Comparison of ENCODE assay signal across 18 cellular contexts in genomic region chr22:37015587-37015878, GRCh38. TPM values are rescaled to one million over a fixed set of nuclear protein-coding genes. Genes with fewer than 3 reads are reported as not detected.
DNase-seq lines count a peak whose midpoint lies in the region; ATAC-seq, FAIRE-seq and TF ChIP-seq lines count a peak whose summit lies in the region.
"Had no signal": no experiment of that assay in that cellular context is flagged by ENCODE, and none has a peak within 500 bp of the region (broad histone marks: within the 10 kb centered on the region; RNA-seq: fewer than 3 reads in every experiment).

No MANE protein-coding gene starts in this region.

- H3K4me2 ChIP-seq in H9 (ENCODE audit: insufficient read depth, insufficient read length, low read length): no peak overlapping the region
- H3K4me2 ChIP-seq in PC-3 (ENCODE audit: low read length): no peak overlapping the region
- H3K4me2 ChIP-seq: SK-N-SH had no signal

- CTCF ChIA-PET in PC-3 (lab: Charles Lee): interaction anchor here (0.5 kb wide), 1 partner anchor 36 kb away, joined by 6 read pairs; no protein-coding TSS in a partner anchor

- no peak overlapping the region for H3K4me3 Mint-ChIP-seq in H9
- no peak overlapping the region for H3K4me3 Mint-ChIP-seq in stimulated activated memory B cell treated with anti-CD40 and anti-IgM and Interleukin-4, amounts not matched to agents 10 μg/mL and 1 μg/mL and 100 μg/mL, for 72 hours

- H3K9ac ChIP-seq in H9 (ENCODE audit: extremely low read depth, insufficient read length, low read length): no peak overlapping the region
- no peak overlapping the region for H3K9ac ChIP-seq in PC-3 (ENCODE audit: low read length)
- H3K9ac ChIP-seq: SK-N-SH had no signal

- no peak for DNase-seq in H9
- no peak for DNase-seq in bronchial epithelial cell (ENCODE audit: low read depth)
- DNase-seq in right lobe of liver: peak in 1 of 3 donors; percentile 47
- no peak for DNase-seq in small intestine
- no peak for DNase-seq in PC-3
- no peak for DNase-seq in NCI-H345 treated with DMSO at 0.1 percent for 48 hours (lab: John Stamatoyannopoulos, UW; ENCODE audit: unreplicated experiment)
- DNase-seq: GF-D8, GOT3, MV-4-11, NCI-H1930, NCI-H446 treated with DMSO at 0.1 percent for 48 hours, SHP77, SK-N-SH had no signal

- peaks cover 6% of the 10 kb centered on the region; the same call in 1 of the 2 replicates for H3K4me1 ChIP-seq in H9 (ENCODE audit: insufficient read depth, low read length)
- peaks cover 0 to 76% (median 33%) of the 10 kb centered on the region in 4 donors for H3K4me1 ChIP-seq in right lobe of liver
- peaks cover 0 to 7% of the 10 kb centered on the region in 2 donors for H3K4me1 ChIP-seq in small intestine (ENCODE audit: control insufficient read depth in 2 of 2, insufficient read depth in 1 of 2, low read depth in 1 of 2, low read length in 1 of 2)
- H3K4me1 ChIP-seq in PC-3 (ENCODE audit: insufficient read depth, low read length): peaks cover 11% of the 10 kb centered on the region; the same call in 1 of the 2 replicates

- no peak overlapping the region for H3K18ac ChIP-seq in H9 (ENCODE audit: insufficient read length, low read depth, low read length)

- peaks cover 5 to 14% (median 13%) of the 10 kb centered on the region in 3 experiments; a peak in 6 of 7 replicates for H3K36me3 Mint-ChIP-seq in H9 (ENCODE audit: insufficient read depth in 1 of 3, low read depth in 3 of 3)
- no peaks in the 10 kb centered on the region for H3K36me3 Mint-ChIP-seq in stimulated activated memory B cell treated with anti-CD40 and anti-IgM and Interleukin-4, amounts not matched to agents 10 μg/mL and 1 μg/mL and 100 μg/mL, for 72 hours

- no peak overlapping the region for H3T11ph ChIP-seq in H9 (ENCODE audit: low read length)

- no peaks in the 10 kb centered on the region for H3K9me3 ChIP-seq in H9 (ENCODE audit: control insufficient read depth, low read depth, low read length)
- H3K9me3 ChIP-seq in right lobe of liver: no peaks in the 10 kb centered on the region
- H3K9me3 ChIP-seq in small intestine (ENCODE audit: control insufficient read depth, low read depth): no peaks in the 10 kb centered on the region
- H3K9me3 ChIP-seq in PC-3 (ENCODE audit: low read length): no peaks in the 10 kb centered on the region
- H3K9me3 ChIP-seq: SK-N-SH had no signal

- no peak overlapping the region for H2BK20ac ChIP-seq in H9 (ENCODE audit: low read depth, low read length, poor library complexity, severe bottlenecking)

- no peak overlapping the region for H4K8ac ChIP-seq in H9 (replicated peaks; ENCODE audit: insufficient read length, low read depth, low read length)

- no CpG with 5 or more reads among the region's 4 CpGs for WGBS in H9 (ENCODE audit: extremely low coverage, insufficient read length, low lambda C conversion rate)
- no CpG with 5 or more reads among the region's 4 CpGs for WGBS in right lobe of liver (ENCODE audit: insufficient coverage, low coverage, low lambda C conversion rate, missing lambda C conversion rate)
- 16 to 65% (median 49%) methylated on average over 4 of the region's 4 CpGs for WGBS in small intestine, 3 donors

- H3K36me3 ChIP-seq in bronchial epithelial cell (ENCODE audit: control insufficient read depth, insufficient read depth, low read length) (peaks cover 13% of the 10 kb centered on the region), right lobe of liver (peaks cover 0 to 9% (median 4%) of the 10 kb centered on the region in 4 donors), small intestine (ENCODE audit: control insufficient read depth in 2 of 2, insufficient read depth in 2 of 2, low read length in 2 of 2) (no peaks in the 10 kb centered on the region), PC-3 (ENCODE audit: low read depth, low read length) (no peaks in the 10 kb centered on the region)

- H2AK5ac ChIP-seq in H9 (ENCODE audit: insufficient read length, low read length): no peak overlapping the region

- no peaks in the 10 kb centered on the region for H3K27me3 ChIP-seq in H9 (ENCODE audit: insufficient read depth, low read length)
- H3K27me3 ChIP-seq in bronchial epithelial cell (ENCODE audit: control insufficient read depth, insufficient read depth, low read length): no peaks in the 10 kb centered on the region
- no peaks in the 10 kb centered on the region for H3K27me3 ChIP-seq in right lobe of liver
- no peaks in the 10 kb centered on the region for H3K27me3 ChIP-seq in small intestine (ENCODE audit: control insufficient read depth in 2 of 2, insufficient read depth in 2 of 2, low read length in 2 of 2)
- H3K27me3 ChIP-seq in PC-3 (ENCODE audit: low read length): no peaks in the 10 kb centered on the region

- H3K4ac ChIP-seq in H9 (ENCODE audit: low read depth, low read length): no peak overlapping the region

- H2BK12ac ChIP-seq in H9 (ENCODE audit: insufficient read length, low read depth, low read length): no peak overlapping the region

- no peaks in the 10 kb centered on the region for H3F3A ChIP-seq in PC-3 (ENCODE audit: low read length, unreplicated experiment)

- H2BK15ac ChIP-seq in H9 (ENCODE audit: low read depth, low read length): no peak overlapping the region

- no peak for ATAC-seq in right lobe of liver
- ATAC-seq in stimulated activated memory B cell treated with anti-CD40 and anti-IgM and Interleukin-4, amounts not matched to agents 10 μg/mL and 1 μg/mL and 100 μg/mL, for 72 hours: no peak
- no peak for ATAC-seq in PC-3
- ATAC-seq in HG03460 (IDR thresholded peaks at IDR 0.05; ENCODE audit: unreplicated experiment): no peak
- ATAC-seq: Panc1 had no signal

- H2AFZ ChIP-seq in H9 (ENCODE audit: low read length) (no peak overlapping the region), PC-3 (ENCODE audit: low read length) (no peak overlapping the region)

- no peak overlapping the region for H3K27ac ChIP-seq in H9 (ENCODE audit: insufficient read length, low read depth, low read length)
- H3K27ac ChIP-seq in right lobe of liver: peak overlapping the region in 2 of 3 donors; percentile 50 to 73
- peak overlapping the region; percentile 42 to 79 for H3K27ac ChIP-seq in small intestine (ENCODE audit: low read depth in 1 of 2, low read length in 1 of 2)
- no peak overlapping the region for H3K27ac ChIP-seq in PC-3 (ENCODE audit: low read length)
- H3K27ac ChIP-seq: C4-2B had no signal

- FAIRE-seq in bronchial epithelial cell (lab: Jason Lieb, UNC) (peak; percentile 60), small intestine (lab: Jason Lieb, UNC) (no peak)
- FAIRE-seq: GM12892 had no signal

- H3K4me1 Mint-ChIP-seq in H9: peaks cover 19 to 21% of the 10 kb centered on the region in 2 experiments
- peaks cover 14% of the 10 kb centered on the region for H3K4me1 Mint-ChIP-seq in stimulated activated memory B cell treated with anti-CD40 and anti-IgM and Interleukin-4, amounts not matched to agents 10 μg/mL and 1 μg/mL and 100 μg/mL, for 72 hours

- H4K20me1 ChIP-seq in H9 (ENCODE audit: control insufficient read depth, insufficient read depth, insufficient read length): peaks cover 3% of the 10 kb centered on the region
- H4K20me1 ChIP-seq in PC-3 (ENCODE audit: low read length): no peaks in the 10 kb centered on the region

- no peaks in the 10 kb centered on the region for H3K79me1 ChIP-seq in H9 (ENCODE audit: insufficient read depth, low read depth, low read length, poor library complexity, severe bottlenecking)

- no peak overlapping the region; a peak in 3 of 7 replicates for H3K27ac Mint-ChIP-seq in H9
- no peak overlapping the region for H3K27ac Mint-ChIP-seq in stimulated activated memory B cell treated with anti-CD40 and anti-IgM and Interleukin-4, amounts not matched to agents 10 μg/mL and 1 μg/mL and 100 μg/mL, for 72 hours

- no TSS peak for BruUV-seq in PC-3 (replicated peaks; lab: Mats Ljungman, UMichigan)

- no peak overlapping the region for H2BK120ac ChIP-seq in H9 (ENCODE audit: low read depth, low read length, poor library complexity, severe bottlenecking)

- no peak overlapping the region for H4K91ac ChIP-seq in H9 (ENCODE audit: insufficient read length, low read depth, low read length)

- no peaks in the 10 kb centered on the region for H3K9me3 Mint-ChIP-seq in H9
- no peaks in the 10 kb centered on the region for H3K9me3 Mint-ChIP-seq in stimulated activated memory B cell treated with anti-CD40 and anti-IgM and Interleukin-4, amounts not matched to agents 10 μg/mL and 1 μg/mL and 100 μg/mL, for 72 hours

- H3K9me2 ChIP-seq in PC-3 (replicated peaks; ENCODE audit: low read length): no peaks in the 10 kb centered on the region
- H3K9me2 ChIP-seq: SK-N-SH had no signal

- intact Hi-C loops in right lobe of liver (cut with DNase I) (no loop called here), PC-3 (cut with micrococcal nuclease) (no loop called here)

- H4K5ac ChIP-seq in H9 (ENCODE audit: insufficient read length, low read depth, low read length): no peak overlapping the region

- TF ChIP-seq POLR2A in right lobe of liver (IDR thresholded peaks at IDR 0.05): no peak

- no peak overlapping the region for H2BK5ac ChIP-seq in H9 (ENCODE audit: insufficient read length, low read length)

- no peaks in the 10 kb centered on the region; the same call in 1 of the 2 replicates for H3K27me3 Mint-ChIP-seq in H9 (ENCODE audit: low read depth)
- no peaks in the 10 kb centered on the region for H3K27me3 Mint-ChIP-seq in stimulated activated memory B cell treated with anti-CD40 and anti-IgM and Interleukin-4, amounts not matched to agents 10 μg/mL and 1 μg/mL and 100 μg/mL, for 72 hours

- H3K23me2 ChIP-seq in H9 (ENCODE audit: insufficient read length, low read depth, low read length, poor library complexity, severe bottlenecking): peaks cover 3% of the 10 kb centered on the region

- H3K56ac ChIP-seq in H9 (ENCODE audit: insufficient read length, low read depth, low read length): no peak overlapping the region

- no peak overlapping the region for H3K4me3 ChIP-seq in bronchial epithelial cell (ENCODE audit: low read depth, low read length)
- H3K4me3 ChIP-seq in right lobe of liver: no peak overlapping the region
- H3K4me3 ChIP-seq in small intestine (ENCODE audit: low read depth in 1 of 2, low read length in 2 of 2): no peak overlapping the region
- no peak overlapping the region for H3K4me3 ChIP-seq in PC-3 (ENCODE audit: low read length)

- POLR2A ChIA-PET in PC-3 (lab: Charles Lee; ENCODE audit: unreplicated experiment): no interaction called here

- H3K23ac ChIP-seq in H9 (ENCODE audit: insufficient read length, low read depth, low read length): no peak overlapping the region

- H3K14ac ChIP-seq in H9 (ENCODE audit: insufficient read depth, low read length): no peak overlapping the region

- TF ChIP-seq CTCF in H9 (conservative IDR thresholded peaks at IDR 0.05) (0 out of 3 replicates have a peak, but pooled peaks have one; percentile 10), bronchial epithelial cell (IDR thresholded peaks at IDR 0.05; ENCODE audit: insufficient read depth, low read length, severe bottlenecking) (no peak), right lobe of liver (IDR thresholded peaks at IDR 0.05) (no peak), PC-3 (conservative IDR thresholded peaks at IDR 0.05; ENCODE audit: low read depth, low read length) (no peak)

- H3K79me2 ChIP-seq in H9 (ENCODE audit: insufficient read depth, low read length) (peaks cover 2% of the 10 kb centered on the region; the same call in 1 of the 2 replicates), PC-3 (ENCODE audit: low read length) (peaks cover 22% of the 10 kb centered on the region)

RNA-seq across cellular contexts. Expression of gene TST, which starts 3.7 kb away (rescaled TPM):
- 31.2 and 31.9 TPM in 2 replicates for total RNA-seq in H9 (2021)
- 45.8 and 102 TPM in 2 replicates for total RNA-seq in bronchial epithelial cell
- 100 to 1,000 TPM; 223 to 355 (median 321) TPM for total RNA-seq in right lobe of liver
- 100 to 1,000 TPM; 201 to 526 (median 507) TPM for polyA plus RNA-seq in small intestine
- total RNA-seq in PC-3 (2014; rRNA removed): 31.7 and 35.9 TPM in 2 replicates

RNA-seq across cellular contexts. Expression of gene MPST, which starts 4.0 kb away (rescaled TPM):
- total RNA-seq in H9 (2021) (70.5 and 72.8 TPM in 2 replicates), bronchial epithelial cell (96.3 and 121 TPM in 2 replicates), right lobe of liver (100 to 1,000 TPM; 153 to 301 (median 214) TPM), PC-3 (2014; rRNA removed) (87.5 and 97.0 TPM in 2 replicates)
- 100 to 1,000 TPM; 213 to 549 (median 397) TPM for polyA plus RNA-seq in small intestine

RNA-seq across cellular contexts. Expression of gene KCTD17, which starts 36.0 kb away (rescaled TPM):
- 34.1 and 36.8 TPM in 2 replicates for total RNA-seq in H9 (2021)
- total RNA-seq in bronchial epithelial cell: 7.4 and 22.3 TPM in 2 replicates
- total RNA-seq in right lobe of liver: 1 to 10 TPM; 2.0 to 9.7 (median 4.4) TPM
- 10 to 100 TPM in 1 of 3 donors, 1 to 10 TPM in 2; 3.6 to 18.8 (median 9.7) TPM for polyA plus RNA-seq in small intestine
- 22.1 and 25.9 TPM in 2 replicates for total RNA-seq in PC-3 (2014; rRNA removed)

Comparison
In these comparisons a context has a peak if more than half of its experiments do, and no peak if none do; other contexts are left out.
1. H3K27ac ChIP-seq: peak in right lobe of liver (2 of 3) and small intestine (2 of 2); none in H9 (single experiment) and PC-3 (single experiment).